8 cellular contexts compared by ENCODE assay signal in genomic region chr3:3126477-3127431, GRCh38. TPM values are rescaled to one million over a fixed set of nuclear protein-coding genes. Genes with fewer than 3 reads are reported as not detected.
A peak's percentile ranks its signal among the peaks of the same experiment; 100 is the strongest.
DNase-seq lines count a peak whose midpoint lies in the region; ATAC-seq, FAIRE-seq and TF ChIP-seq lines count a peak whose summit lies in the region.

Gene TRNT1, plus strand, starts transcription at chr3:3126940. Its CDS starts 2,101 bp downstream, at chr3:3129041.

- H3K27me3 ChIP-seq in adipocyte (replicated peaks; ENCODE audit: control insufficient read depth, insufficient read depth, low read length) (no peaks in the 10 kb centered on the region), cardiac muscle cell (no peaks in the 10 kb centered on the region), parathyroid adenoma (ENCODE audit: control insufficient read depth, insufficient read depth, low read length) (no peaks in the 10 kb centered on the region), tibial artery (no peaks in the 10 kb centered on the region)

- H3K4me2 ChIP-seq in parathyroid adenoma (ENCODE audit: low read length): peak within 1 kb of the TSS; percentile 98

- intact Hi-C loops in tibial artery (cut with DNase I; ENCODE audit: low total_unique reads): no loop called here

- DNase-seq in GM12892 (ENCODE audit: insufficient read length) (peak; percentile 89), NCI-H1417 treated with DMSO at 0.1 percent for 48 hours (lab: John Stamatoyannopoulos, UW) (peak; percentile 23), T follicular helper cell (ENCODE audit: low read depth) (peak; percentile 93), adipocyte (ENCODE audit: low read depth) (peak; percentile 99), cardiac muscle cell (ENCODE audit: low read depth in 1 of 2, low spot score in 1 of 2) (peak; percentile 97 to 98), tibial artery (peak; percentile 96 to 97)

- peak within 1 kb of the TSS; percentile 97 for H2AFZ ChIP-seq in parathyroid adenoma

- H3K4me1 ChIP-seq in adipocyte (ENCODE audit: control insufficient read depth, insufficient read depth, low read length): peaks cover 13% of the 10 kb centered on the region
- H3K4me1 ChIP-seq in cardiac muscle cell (ENCODE audit: low read depth): peaks cover 4% of the 10 kb centered on the region
- H3K4me1 ChIP-seq in parathyroid adenoma: no peaks in the 10 kb centered on the region
- peaks cover 0 to 26% (median 16%) of the 10 kb centered on the region in 4 donors for H3K4me1 ChIP-seq in tibial artery

- TF ChIP-seq CTCF in cardiac muscle cell (IDR thresholded peaks at IDR 0.05; ENCODE audit: low read depth, low read length): no peak
- TF ChIP-seq CTCF in parathyroid adenoma (IDR thresholded peaks at IDR 0.05): no peak
- no peak for TF ChIP-seq CTCF in tibial artery (IDR thresholded peaks at IDR 0.05)

- peak within 1 kb of the TSS; percentile 91 for H3K4me3 ChIP-seq in adipocyte (ENCODE audit: low read length)
- peak within 1 kb of the TSS; percentile 88 for H3K4me3 ChIP-seq in cardiac muscle cell
- H3K4me3 ChIP-seq in parathyroid adenoma (ENCODE audit: low read depth, low read length): peak within 1 kb of the TSS; percentile 98
- H3K4me3 ChIP-seq in tibial artery: peak within 1 kb of the TSS; percentile 79 to 99

- H3K79me2 ChIP-seq in parathyroid adenoma: peaks cover 3% of the 10 kb centered on the region

- peak; percentile 95 for TF ChIP-seq POLR2A in GM12892 (IDR thresholded peaks at IDR 0.05; ENCODE audit: low read depth, low read length)

- FAIRE-seq in GM12892 (lab: Jason Lieb, UNC): peak; percentile 98

- peak within 1 kb of the TSS; percentile 84 for H3K27ac ChIP-seq in cardiac muscle cell
- H3K27ac ChIP-seq in parathyroid adenoma: peak within 1 kb of the TSS; percentile 89
- H3K27ac ChIP-seq in tibial artery: peak within 1 kb of the TSS; percentile 84 to 88

- H3K9ac ChIP-seq in adipocyte (ENCODE audit: low read length) (peak within 1 kb of the TSS; percentile 90), parathyroid adenoma (peak within 1 kb of the TSS; percentile 85)

- H3K9me3 ChIP-seq in adipocyte (ENCODE audit: control insufficient read depth, low read length) (no peaks in the 10 kb centered on the region), cardiac muscle cell (ENCODE audit: low read depth) (no peaks in the 10 kb centered on the region), parathyroid adenoma (ENCODE audit: control insufficient read depth, low read length) (no peaks in the 10 kb centered on the region), tibial artery (no peaks in the 10 kb centered on the region)

- peaks cover 27% of the 10 kb centered on the region for H3K36me3 ChIP-seq in adipocyte (ENCODE audit: control insufficient read depth, insufficient read depth, low read length, severe bottlenecking)
- H3K36me3 ChIP-seq in cardiac muscle cell: peaks cover 18% of the 10 kb centered on the region
- H3K36me3 ChIP-seq in parathyroid adenoma (ENCODE audit: control insufficient read depth, insufficient read depth, low read length): no peaks in the 10 kb centered on the region
- H3K36me3 ChIP-seq in tibial artery: peaks cover 7 to 26% (median 23%) of the 10 kb centered on the region in 3 donors

- peak; percentile 96 for ATAC-seq in HG02798 (IDR thresholded peaks at IDR 0.05; ENCODE audit: poor library complexity, unreplicated experiment)

RNA-seq across cellular contexts. Expression of gene TRNT1, which starts in this region (rescaled TPM):
- polyA plus RNA-seq in GM12892 (2012; ENCODE audit: missing spikeins): 27.8 TPM
- 9.8 and 12.2 TPM in 2 replicates for total RNA-seq in cardiac muscle cell
- 25.1 and 25.6 TPM in 2 replicates for polyA plus RNA-seq in cardiac muscle cell

Comparison
In these comparisons a context has a peak if more than half of its experiments do, and no peak if none do; other contexts are left out.
1. Peak in every context shown above with its lines: DNase-seq, ATAC-seq, H3K4me3 ChIP-seq and H3K27ac ChIP-seq.
2. DNase-seq: peak in every context shown above with its lines; median percentile 99 in adipocyte; 98 in cardiac muscle cell; 96 in tibial artery; 93 in T follicular helper cell; 89 in GM12892; 23 in NCI-H1417 treated with DMSO at 0.1 percent for 48 hours.